Comparison of ENCODE assay signal across 21 cellular contexts in genomic region chr5:179487145-179487544, GRCh38.
"Had no signal": no experiment of that assay in that cellular context is flagged by ENCODE, and none has a peak within 500 bp of the region (broad histone marks: within the 10 kb centered on the region; RNA-seq: fewer than 3 reads in every experiment).

No MANE protein-coding gene starts in this region.

- H3K36me3 ChIP-seq: SJSA1 had no signal

- ATAC-seq: activated CD8-positive, alpha-beta T cell treated with anti-CD3 and anti-CD28 coated beads for 36 hours; activated T-cell treated with anti-CD3 and anti-CD28 coated beads, Interleukin-2, amount 50 U/mL, for 72 hours; activated T-helper 17 cell treated with anti-CD3 and anti-CD28 coated beads, Interleukin-2, amount 50 U/mL, for 72 hours; Panc1 had no signal

- H3K4me3 Mint-ChIP-seq: activated CD4-positive, alpha-beta T cell treated with anti-CD3 and anti-CD28 coated beads, Interleukin-2, amount 10 ng/mL, durations not matched to agents 24 days and 14 days; activated CD8-positive, alpha-beta T cell treated with anti-CD3 and anti-CD28 coated beads for 36 hours; activated naive CD8-positive, alpha-beta T cell treated with anti-CD3 and anti-CD28 coated beads, Interleukin-2, amount 10 ng/mL, durations not matched to agents 7 days and 5 days; activated T-cell treated with anti-CD3 and anti-CD28 coated beads, Interleukin-2, amount 50 U/mL, for 72 hours; activated T-helper 17 cell treated with anti-CD3 and anti-CD28 coated beads, Interleukin-2, amount 50 U/mL, for 72 hours; T-helper 1 cell treated with Interleukin-12 subunit alpha and Interleukin-12 subunit beta and Interleukin-4 antibody, amounts not matched to agents 30 μg/mL and 1 μg/mL, for 36 hours; T-helper 2 cell treated with Interferon-gamma antibody and Interleukin-4, amounts not matched to agents 5 μg/mL and 100 μg/mL, for 36 hours had no signal

- H3K27me3 ChIP-seq: body of pancreas, SJSA1 had no signal

- H3K27ac ChIP-seq: body of pancreas, SJSA1 had no signal

- H3K9me3 Mint-ChIP-seq: activated CD4-positive, alpha-beta T cell treated with anti-CD3 and anti-CD28 coated beads, Interleukin-2, amount 10 ng/mL, durations not matched to agents 24 days and 14 days; activated CD8-positive, alpha-beta T cell treated with anti-CD3 and anti-CD28 coated beads for 36 hours; activated naive CD8-positive, alpha-beta T cell treated with anti-CD3 and anti-CD28 coated beads, Interleukin-2, amount 10 ng/mL, durations not matched to agents 7 days and 5 days; activated T-cell treated with anti-CD3 and anti-CD28 coated beads, Interleukin-2, amount 50 U/mL, for 72 hours; activated T-helper 17 cell treated with anti-CD3 and anti-CD28 coated beads, Interleukin-2, amount 50 U/mL, for 72 hours; T-helper 1 cell treated with Interleukin-12 subunit alpha and Interleukin-12 subunit beta and Interleukin-4 antibody, amounts not matched to agents 30 μg/mL and 1 μg/mL, for 36 hours; T-helper 2 cell treated with Interferon-gamma antibody and Interleukin-4, amounts not matched to agents 5 μg/mL and 100 μg/mL, for 36 hours had no signal

- H3K4me2 ChIP-seq: SK-N-SH had no signal

- H3K9me3 ChIP-seq: body of pancreas, SK-N-SH had no signal

- H3K4me1 ChIP-seq: body of pancreas, SJSA1 had no signal

- H3K4me1 Mint-ChIP-seq: activated CD4-positive, alpha-beta T cell treated with anti-CD3 and anti-CD28 coated beads, Interleukin-2, amount 10 ng/mL, durations not matched to agents 24 days and 14 days; activated naive CD8-positive, alpha-beta T cell treated with anti-CD3 and anti-CD28 coated beads, Interleukin-2, amount 10 ng/mL, durations not matched to agents 7 days and 5 days; activated T-helper 17 cell treated with anti-CD3 and anti-CD28 coated beads, Interleukin-2, amount 50 U/mL, for 72 hours had no signal

- H3K4me3 ChIP-seq: body of pancreas, SJSA1 had no signal

- H3K36me3 Mint-ChIP-seq: activated naive CD8-positive, alpha-beta T cell treated with anti-CD3 and anti-CD28 coated beads, Interleukin-2, amount 10 ng/mL, durations not matched to agents 7 days and 5 days had no signal

- DNase-seq: activated CD4-positive, alpha-beta T cell treated with anti-CD3 and anti-CD28 coated beads, Interleukin-2, amount 10 ng/mL, durations not matched to agents 24 days and 14 days; activated CD4-positive, alpha-beta T cell treated with anti-CD3 and anti-CD28 coated beads, Interleukin-2, amount 50 U/mL, for 4 hours; activated CD8-positive, alpha-beta T cell treated with anti-CD3 and anti-CD28 coated beads for 36 hours; activated effector memory CD4-positive, alpha-beta T cell treated with anti-CD3 and anti-CD28 coated beads, Interleukin-2, amount 50 U/mL, for 16 hours; activated naive CD4-positive, alpha-beta T cell; activated naive CD4-positive, alpha-beta T cell treated with anti-CD3 and anti-CD28 coated beads, Interleukin-2, amount 50 U/mL, for 16 hours; activated naive CD8-positive, alpha-beta T cell treated with anti-CD3 and anti-CD28 coated beads, Interleukin-2, amount 10 ng/mL, durations not matched to agents 7 days and 5 days; activated T-cell treated with anti-CD3 and anti-CD28 coated beads, Interleukin-2, amount 50 U/mL, for 1 hour; activated T-cell treated with anti-CD3 and anti-CD28 coated beads, Interleukin-2, amount 50 U/mL, for 72 hours; NCI-H1436; NCI-H1930; NCI-H2081 treated with DMSO at 0.1 percent for 48 hours; NCI-H524 treated with DMSO at 0.1 percent for 48 hours; SHP77 treated with DMSO at 0.1 percent for 48 hours; SK-N-SH had no signal

- H3K27ac Mint-ChIP-seq: activated CD4-positive, alpha-beta T cell treated with anti-CD3 and anti-CD28 coated beads, Interleukin-2, amount 10 ng/mL, durations not matched to agents 24 days and 14 days; activated CD8-positive, alpha-beta T cell treated with anti-CD3 and anti-CD28 coated beads for 36 hours; activated naive CD8-positive, alpha-beta T cell treated with anti-CD3 and anti-CD28 coated beads, Interleukin-2, amount 10 ng/mL, durations not matched to agents 7 days and 5 days; activated T-cell treated with anti-CD3 and anti-CD28 coated beads, Interleukin-2, amount 50 U/mL, for 72 hours; activated T-helper 17 cell treated with anti-CD3 and anti-CD28 coated beads, Interleukin-2, amount 50 U/mL, for 72 hours; T-helper 1 cell treated with Interleukin-12 subunit alpha and Interleukin-12 subunit beta and Interleukin-4 antibody, amounts not matched to agents 30 μg/mL and 1 μg/mL, for 36 hours; T-helper 2 cell treated with Interferon-gamma antibody and Interleukin-4, amounts not matched to agents 5 μg/mL and 100 μg/mL, for 36 hours had no signal

- H3K9ac ChIP-seq: SK-N-SH had no signal
